In genomic region chr13:33723365-33723764, GRCh38 we compare ENCODE assay signal across 9 cellular contexts.
DNase-seq lines count a peak whose midpoint lies in the region; ATAC-seq and TF ChIP-seq lines count a peak whose summit lies in the region.
"Had no signal": no experiment of that assay in that cellular context is flagged by ENCODE, and none has a peak within 500 bp of the region (broad histone marks: within the 10 kb centered on the region; RNA-seq: fewer than 3 reads in every experiment).

No MANE protein-coding gene starts in this region.

- no peaks in the 10 kb centered on the region for H3K79me2 ChIP-seq in SK-N-SH (ENCODE audit: insufficient read depth)

- ATAC-seq in activated T-cell treated with anti-CD3 and anti-CD28 coated beads, Interleukin-2, amount 50 U/mL, for 4 hours: no peak
- ATAC-seq in HG02973 (IDR thresholded peaks at IDR 0.05; ENCODE audit: unreplicated experiment): no peak

- H3K4me3 ChIP-seq in SK-N-SH (ENCODE audit: low read depth in 2 of 2, low read length in 1 of 2): no peak overlapping the region
- H3K4me3 ChIP-seq in fibroblast of villous mesenchyme (ENCODE audit: low read depth, low read length): no peak overlapping the region
- no peak overlapping the region for H3K4me3 ChIP-seq in suprapubic skin

- H3K27ac Mint-ChIP-seq in activated T-cell treated with anti-CD3 and anti-CD28 coated beads, Interleukin-2, amount 50 U/mL, for 24 hours: peak overlapping the region; percentile 81
- H3K27ac Mint-ChIP-seq: B cell had no signal

- peaks cover 22% of the 10 kb centered on the region for H3F3A ChIP-seq in SK-N-SH (replicated peaks; ENCODE audit: insufficient read depth)

- H3K4me2 ChIP-seq in SK-N-SH: peak overlapping the region; percentile 41; the same call in 1 of the 2 replicates

- H3K27me3 ChIP-seq in SK-N-SH (ENCODE audit: insufficient read depth): no peaks in the 10 kb centered on the region
- H3K27me3 ChIP-seq in suprapubic skin: no peaks in the 10 kb centered on the region

- H2AFZ ChIP-seq in SK-N-SH (ENCODE audit: low read depth): peak overlapping the region; percentile 56

- TF ChIP-seq RAD21 in SK-N-SH (IDR thresholded peaks at IDR 0.05; ENCODE audit: low read length): no peak

- H3K9me3 ChIP-seq in SK-N-SH (no peaks in the 10 kb centered on the region), suprapubic skin (no peaks in the 10 kb centered on the region)

- no peaks in the 10 kb centered on the region for H3K9me2 ChIP-seq in SK-N-SH

- no peaks in the 10 kb centered on the region for H3K36me3 Mint-ChIP-seq in activated T-cell treated with anti-CD3 and anti-CD28 coated beads, Interleukin-2, amount 50 U/mL, for 24 hours (ENCODE audit: low read depth)
- no peaks in the 10 kb centered on the region for H3K36me3 Mint-ChIP-seq in activated T-cell treated with anti-CD3 and anti-CD28 coated beads, Interleukin-2, amount 50 U/mL, for 4 hours (ENCODE audit: insufficient read depth)

- H3K27ac ChIP-seq in SK-N-SH (ENCODE audit: low read depth in 2 of 2, low read length in 1 of 2): peak overlapping the region; percentile 68 to 86
- peak overlapping the region; percentile 50 for H3K27ac ChIP-seq in suprapubic skin

- no peaks in the 10 kb centered on the region for H4K20me1 ChIP-seq in SK-N-SH (ENCODE audit: insufficient read depth)

- no peaks in the 10 kb centered on the region for H3K36me3 ChIP-seq in SK-N-SH (replicated peaks in 1 of 2; ENCODE audit: control insufficient read depth in 1 of 2, insufficient read depth in 2 of 2, low read length in 1 of 2)
- H3K36me3 ChIP-seq in suprapubic skin: no peaks in the 10 kb centered on the region

- no peak for DNase-seq in activated T-cell treated with anti-CD3 and anti-CD28 coated beads, Interleukin-2, amount 50 U/mL, for 24 hours
- no peak for DNase-seq in activated T-cell treated with anti-CD3 and anti-CD28 coated beads, Interleukin-2, amount 50 U/mL, for 4 hours
- DNase-seq in SK-N-SH (no peak), fibroblast of villous mesenchyme (ENCODE audit: low read depth) (peak; percentile 54), suprapubic skin (ENCODE audit: low spot score in 2 of 2) (no peak)
- no peak for DNase-seq in stimulated activated naive CD4-positive, alpha-beta T cell treated with Interleukin-2 at 50 U/mL for 16 hours (lab: John Stamatoyannopoulos, UW)
- DNase-seq in stimulated activated CD4-positive, alpha-beta T cell treated with anti-CD3 and anti-CD28 coated beads, Interleukin-2, amount 100 ng/mL, for 48 hours: no peak

- no peaks in the 10 kb centered on the region for H3K9me3 Mint-ChIP-seq in activated T-cell treated with anti-CD3 and anti-CD28 coated beads, Interleukin-2, amount 50 U/mL, for 24 hours
- no peaks in the 10 kb centered on the region for H3K9me3 Mint-ChIP-seq in activated T-cell treated with anti-CD3 and anti-CD28 coated beads, Interleukin-2, amount 50 U/mL, for 4 hours

- peaks cover 7 to 19% of the 10 kb centered on the region in 2 experiments; a peak in 3 of 4 replicates for H3K4me1 ChIP-seq in SK-N-SH (ENCODE audit: control insufficient read depth in 1 of 2, insufficient read depth in 2 of 2, low read depth in 1 of 2, low read length in 1 of 2)
- peaks cover 32% of the 10 kb centered on the region for H3K4me1 ChIP-seq in suprapubic skin

- peaks cover 30% of the 10 kb centered on the region for H3K4me1 Mint-ChIP-seq in activated T-cell treated with anti-CD3 and anti-CD28 coated beads, Interleukin-2, amount 50 U/mL, for 24 hours (ENCODE audit: low read depth)
- peaks cover 29% of the 10 kb centered on the region for H3K4me1 Mint-ChIP-seq in activated T-cell treated with anti-CD3 and anti-CD28 coated beads, Interleukin-2, amount 50 U/mL, for 4 hours (ENCODE audit: low read depth)

- no peak for TF ChIP-seq CTCF in SK-N-SH (IDR thresholded peaks at IDR 0.05)
- TF ChIP-seq CTCF in fibroblast of villous mesenchyme (IDR thresholded peaks at IDR 0.05; ENCODE audit: insufficient read depth, low read depth, low read length): no peak
- no peak for TF ChIP-seq CTCF in suprapubic skin (IDR thresholded peaks at IDR 0.05)

- H3K9ac ChIP-seq in SK-N-SH: peak overlapping the region; percentile 36

- no peak for TF ChIP-seq POLR2A in suprapubic skin (IDR thresholded peaks at IDR 0.05)

- CTCF ChIA-PET in SK-N-SH (lab: Yijun Ruan, JAX): interaction anchor here (0.7 to 3.1 kb wide), 31 partner anchors 8 to 1435 kb away, joined by 3 to 21 read pairs (median 4); partner anchors contain the start of gene PDS5B

- POLR2A ChIA-PET in SK-N-SH (lab: Yijun Ruan, JAX): no interaction called here

- no peak for TF ChIP-seq EP300 in SK-N-SH (IDR thresholded peaks at IDR 0.05; ENCODE audit: borderline replicate concordance in 1 of 2, low read depth in 1 of 2, low read length in 1 of 2)
- no peak for TF ChIP-seq EP300 in suprapubic skin (IDR thresholded peaks at IDR 0.05)

- H3K27me3 Mint-ChIP-seq in activated T-cell treated with anti-CD3 and anti-CD28 coated beads, Interleukin-2, amount 50 U/mL, for 24 hours: no peaks in the 10 kb centered on the region
- H3K27me3 Mint-ChIP-seq in activated T-cell treated with anti-CD3 and anti-CD28 coated beads, Interleukin-2, amount 50 U/mL, for 4 hours (ENCODE audit: low read depth): no peaks in the 10 kb centered on the region

- H3K4me3 Mint-ChIP-seq in activated T-cell treated with anti-CD3 and anti-CD28 coated beads, Interleukin-2, amount 50 U/mL, for 24 hours: no peak overlapping the region
- H3K4me3 Mint-ChIP-seq in activated T-cell treated with anti-CD3 and anti-CD28 coated beads, Interleukin-2, amount 50 U/mL, for 4 hours: no peak overlapping the region
- H3K4me3 Mint-ChIP-seq: B cell had no signal

TF ChIP-seq in SK-N-SH, 30 proteins besides CTCF, POLR2A, EP300 and RAD21:
- TF ChIP-seq ELF1 (IDR thresholded peaks at IDR 0.05): no peak
- no peak for TF ChIP-seq MEF2A (IDR thresholded peaks at IDR 0.05; ENCODE audit: borderline replicate concordance, low read depth)
- TF ChIP-seq USF1 (IDR thresholded peaks at IDR 0.05; ENCODE audit: borderline replicate concordance, low read depth): no peak
- no peak for TF ChIP-seq FOSL2 (IDR thresholded peaks at IDR 0.05; ENCODE audit: borderline replicate concordance, low read depth)
- no peak for TF ChIP-seq ZBTB33 (IDR thresholded peaks at IDR 0.05; ENCODE audit: borderline replicate concordance, low read depth)
- no peak for TF ChIP-seq GATA2 (CRISPR knock-in tag; IDR thresholded peaks at IDR 0.05)
- TF ChIP-seq TEAD4 (IDR thresholded peaks at IDR 0.05; ENCODE audit: borderline replicate concordance, insufficient read depth): no peak
- TF ChIP-seq SMC3 (IDR thresholded peaks at IDR 0.05; ENCODE audit: low read depth, low read length): no peak
- no peak for TF ChIP-seq REST (IDR thresholded peaks at IDR 0.05; ENCODE audit: low read depth, low read length)
- TF ChIP-seq TAF1 (IDR thresholded peaks at IDR 0.05; ENCODE audit: borderline replicate concordance, low read depth, low read length): no peak
- no peak for TF ChIP-seq FOXM1 (IDR thresholded peaks at IDR 0.05; ENCODE audit: low read depth)
- TF ChIP-seq MAX (IDR thresholded peaks at IDR 0.05; ENCODE audit: low read depth): no peak
